ENCODE assay signal across 8 cellular contexts in genomic region chr15:85441854-85442253, GRCh38.
DNase-seq lines count a peak whose midpoint lies in the region; ATAC-seq and TF ChIP-seq lines count a peak whose summit lies in the region.
"Not testable (repeated sequence)": the region's sequence is repeated elsewhere in the genome, so short reads cannot be mapped to it uniquely, and the experiment has no call there.

No MANE protein-coding gene starts in this region.

- H3F3A ChIP-seq in DOHH2 (ENCODE audit: control insufficient read depth, insufficient read depth) = peaks cover 34% of the 10 kb centered on the region

- H3K27ac ChIP-seq in DOHH2 (ENCODE audit: low read depth, low read length) (peak overlapping the region; percentile 52), OCI-LY7 (ENCODE audit: low read depth, low read length, poor library complexity, severe bottlenecking) (peak overlapping the region; percentile 0), heart right ventricle (peak overlapping the region in 9 of 10 donors; percentile 2 to 54 (median 30)), thyroid gland (peak overlapping the region in 2 of 3 donors; percentile 9 to 12)

- POLR2A ChIA-PET in OCI-LY7 (lab: Charles Lee) = interaction anchor here (2.0 to 4.9 kb wide), 9 partner anchors 8 to 58 kb away, joined by 6 to 24 read pairs (median 10); no protein-coding TSS in a partner anchor

- not testable (repeated sequence) for TF ChIP-seq POLR2A in thyroid gland (IDR thresholded peaks at IDR 0.05)

- BruUV-seq in OCI-LY7 (replicated peaks; lab: Mats Ljungman, UMichigan) = not testable (repeated sequence)

- H3K9me2 ChIP-seq in DOHH2 (replicated peaks; ENCODE audit: control insufficient read depth, low read length); OCI-LY7 (ENCODE audit: insufficient read depth, low read length): not testable (repeated sequence)

- not testable (repeated sequence) for H3K9me3 ChIP-seq in DOHH2 (ENCODE audit: control insufficient read depth, insufficient read depth, low read length); OCI-LY7 (ENCODE audit: low read length); heart right ventricle; thyroid gland

- not testable (repeated sequence) for H3K27me3 ChIP-seq in DOHH2 (ENCODE audit: control insufficient read depth, low read length); heart right ventricle; thyroid gland

- H3K36me3 Mint-ChIP-seq in activated naive CD4-positive, alpha-beta T cell treated with anti-CD3 and anti-CD28 coated beads, Interleukin-2, amount 50 U/mL, for 24 hours; mesothelial cell of epicardium; osteocyte (ENCODE audit: unreplicated experiment): not testable (repeated sequence)

- CTCF ChIA-PET in OCI-LY7 (lab: Charles Lee; ENCODE audit: unreplicated experiment) = not testable (repeated sequence)

- peak in 6 of 8 donors; percentile 34 to 89 (median 78) for ATAC-seq in heart right ventricle

- 55 to 73% methylated on average over 4 to 7 of the region's 8 CpGs for WGBS in heart right ventricle, 2 donors
- WGBS in thyroid gland, 2 donors = 79 to 96% methylated on average over 8 of the region's 8 CpGs

- peak overlapping the region; percentile 19 for H3K4me3 ChIP-seq in DOHH2 (ENCODE audit: low read length)
- not testable (repeated sequence) for H3K4me3 ChIP-seq in OCI-LY7 (ENCODE audit: low read depth, low read length, poor library complexity, severe bottlenecking); fibroblast of mammary gland (ENCODE audit: control insufficient read depth, low read depth, low read length); heart right ventricle; thyroid gland (replicated peaks in 1 of 3)

- not testable (repeated sequence) for H3K9me3 Mint-ChIP-seq in activated naive CD4-positive, alpha-beta T cell treated with anti-CD3 and anti-CD28 coated beads, Interleukin-2, amount 50 U/mL, for 24 hours; mesothelial cell of epicardium; osteocyte (ENCODE audit: unreplicated experiment)

- intact Hi-C loops in OCI-LY7 (cut with micrococcal nuclease; ENCODE audit: unreplicated experiment) = loop anchor here (5.0 kb wide), 1 partner anchor 35 kb away; no protein-coding TSS in a partner anchor
- intact Hi-C loops in heart right ventricle (cut with DNase I); thyroid gland (cut with DNase I): not testable (repeated sequence)

- DNase-seq in OCI-LY7 (ENCODE audit: low spot score); heart right ventricle; mesothelial cell of epicardium (ENCODE audit: low spot score in 2 of 2, unreplicated experiment in 2 of 2); osteocyte (ENCODE audit: extremely low spot score, unreplicated experiment); thyroid gland: not testable (repeated sequence)
- peak; percentile 82 for DNase-seq in fibroblast of mammary gland (ENCODE audit: low read depth)

- H3K4me2 ChIP-seq in DOHH2 (ENCODE audit: low read length) (peak overlapping the region; percentile 51), OCI-LY7 (ENCODE audit: low read length) (peak overlapping the region; percentile 70)

- H3K79me2 ChIP-seq in DOHH2 (ENCODE audit: control insufficient read depth, low read length) (peaks cover 67% of the 10 kb centered on the region), OCI-LY7 (ENCODE audit: insufficient read depth, low read depth, low read length) (peaks cover 69% of the 10 kb centered on the region)

- H3K27me3 Mint-ChIP-seq in activated naive CD4-positive, alpha-beta T cell treated with anti-CD3 and anti-CD28 coated beads, Interleukin-2, amount 50 U/mL, for 24 hours; mesothelial cell of epicardium (ENCODE audit: low read depth); osteocyte (ENCODE audit: unreplicated experiment): not testable (repeated sequence)

- H3K4me3 Mint-ChIP-seq in activated naive CD4-positive, alpha-beta T cell treated with anti-CD3 and anti-CD28 coated beads, Interleukin-2, amount 50 U/mL, for 24 hours; mesothelial cell of epicardium; osteocyte (ENCODE audit: unreplicated experiment): not testable (repeated sequence)

- H3K36me3 ChIP-seq in DOHH2 (ENCODE audit: control insufficient read depth, low read length); heart right ventricle; thyroid gland: not testable (repeated sequence)
- H3K36me3 ChIP-seq in OCI-LY7 (ENCODE audit: insufficient read depth, low read length) = peaks cover 10% of the 10 kb centered on the region

- TF ChIP-seq CTCF in DOHH2 (IDR thresholded peaks at IDR 0.05; ENCODE audit: low read depth, low read length, poor library complexity, severe bottlenecking); OCI-LY7 (conservative IDR thresholded peaks at IDR 0.05; ENCODE audit: low read length); fibroblast of mammary gland (conservative IDR thresholded peaks at IDR 0.05; ENCODE audit: control insufficient read depth, insufficient read depth, low read depth, low read length); heart right ventricle (IDR thresholded peaks at IDR 0.05); mesothelial cell of epicardium (IDR thresholded peaks at IDR 0.05; ENCODE audit: unreplicated experiment); osteocyte (IDR thresholded peaks at IDR 0.05); thyroid gland (IDR thresholded peaks at IDR 0.05): not testable (repeated sequence)

- H3K27ac Mint-ChIP-seq in activated naive CD4-positive, alpha-beta T cell treated with anti-CD3 and anti-CD28 coated beads, Interleukin-2, amount 50 U/mL, for 24 hours = peak overlapping the region; percentile 27
- H3K27ac Mint-ChIP-seq in mesothelial cell of epicardium (peak overlapping the region; percentile 1), osteocyte (ENCODE audit: unreplicated experiment) (peak overlapping the region; percentile 50)

- not testable (repeated sequence) for H4K20me1 ChIP-seq in DOHH2 (ENCODE audit: control insufficient read depth, insufficient read depth, low read depth, low read length)
- H4K20me1 ChIP-seq in OCI-LY7 (ENCODE audit: insufficient read depth, low read length) = peaks cover 10% of the 10 kb centered on the region; the same call in 1 of the 2 replicates

- H3K4me1 ChIP-seq in DOHH2 (ENCODE audit: control insufficient read depth, low read length) = peaks cover 64% of the 10 kb centered on the region
- H3K4me1 ChIP-seq in OCI-LY7 (ENCODE audit: insufficient read depth, low read length, poor library complexity, severe bottlenecking) = peaks cover 54% of the 10 kb centered on the region
- H3K4me1 ChIP-seq in heart right ventricle = peaks cover 10 to 58% (median 41%) of the 10 kb centered on the region in 9 donors
- peaks cover 23 to 34% of the 10 kb centered on the region in 2 donors for H3K4me1 ChIP-seq in thyroid gland

- H3K4me1 Mint-ChIP-seq in activated naive CD4-positive, alpha-beta T cell treated with anti-CD3 and anti-CD28 coated beads, Interleukin-2, amount 50 U/mL, for 24 hours = peaks cover 56% of the 10 kb centered on the region
- peaks cover 24% of the 10 kb centered on the region for H3K4me1 Mint-ChIP-seq in mesothelial cell of epicardium
- peaks cover 43% of the 10 kb centered on the region for H3K4me1 Mint-ChIP-seq in osteocyte (ENCODE audit: unreplicated experiment)

- not testable (repeated sequence) for H2AFZ ChIP-seq in OCI-LY7 (ENCODE audit: low read length)

Comparison
In these comparisons a context has a peak if more than half of its experiments do, and no peak if none do; other contexts are left out.
1. H3K27ac ChIP-seq: peak in every context shown above with its lines; median percentile 52 in DOHH2; 30 in heart right ventricle; 10 in thyroid gland; 0 in OCI-LY7.